Comparison of ENCODE assay signal across 24 cellular contexts in genomic region chr1:102083186-102083585, GRCh38.
"Had no signal": no experiment of that assay in that cellular context is flagged by ENCODE, and none has a peak within 500 bp of the region (broad histone marks: within the 10 kb centered on the region; RNA-seq: fewer than 3 reads in every experiment).

No MANE protein-coding gene starts in this region.

- DNase-seq: colonic mucosa; cortex of kidney; effector CD8-positive, alpha-beta T cell; effector memory CD8-positive, alpha-beta T cell; endodermal cell; erythroblast; esophagus squamous epithelium; foreskin fibroblast; foreskin melanocyte; gastrocnemius medialis; glutamatergic neuron; head of caudate nucleus; heart right ventricle; hippocampal formation; left cardiac atrium; left lung; left ventricle myocardium superior; lower lobe of right lung; mesendoderm; midbrain had no signal

- H3K27ac ChIP-seq: colonic mucosa, epithelial cell of prostate, esophagus squamous epithelium, gastrocnemius medialis, heart right ventricle, left lung, lower lobe of right lung had no signal

- H3K27me3 Mint-ChIP-seq: dendritic cell treated with granulocyte-macrophage colony-stimulating factor and Interleukin-4, amounts not matched to agents 40 ng/mL and 50 ng/mL, for 4 days; effector memory CD8-positive, alpha-beta T cell; memory B cell had no signal

- H3K27me3 ChIP-seq: colonic mucosa, esophagus squamous epithelium, gastrocnemius medialis, heart right ventricle, left lung had no signal

- H3K36me3 ChIP-seq: colonic mucosa, esophagus squamous epithelium, gastrocnemius medialis, heart right ventricle, left lung, lower lobe of right lung had no signal

- H3K9me3 ChIP-seq: colonic mucosa, gastrocnemius medialis, lower lobe of right lung had no signal

- H3K4me1 ChIP-seq: colonic mucosa, esophagus squamous epithelium, gastrocnemius medialis, heart right ventricle, left lung, lower lobe of right lung had no signal

- H3K4me3 ChIP-seq: colonic mucosa, esophagus squamous epithelium, gastrocnemius medialis, heart right ventricle, left lung, lower lobe of right lung had no signal

- H3K4me1 Mint-ChIP-seq: endodermal cell, memory B cell had no signal

- H3K27ac Mint-ChIP-seq: dendritic cell treated with granulocyte-macrophage colony-stimulating factor and Interleukin-4, amounts not matched to agents 40 ng/mL and 50 ng/mL, for 4 days; effector memory CD8-positive, alpha-beta T cell; endodermal cell; memory B cell had no signal

- H3K4me3 Mint-ChIP-seq: dendritic cell treated with granulocyte-macrophage colony-stimulating factor and Interleukin-4, amounts not matched to agents 40 ng/mL and 50 ng/mL, for 4 days; effector memory CD8-positive, alpha-beta T cell; endodermal cell; memory B cell had no signal

- H3K36me3 Mint-ChIP-seq: memory B cell had no signal

- ATAC-seq: effector memory CD8-positive, alpha-beta T cell; esophagus mucosa; gastrocnemius medialis; heart right ventricle; left cardiac atrium; left lung; left ventricle myocardium superior; lower lobe of right lung had no signal
